ENCODE assay signal across 28 cellular contexts in the genomic region with DNA sequence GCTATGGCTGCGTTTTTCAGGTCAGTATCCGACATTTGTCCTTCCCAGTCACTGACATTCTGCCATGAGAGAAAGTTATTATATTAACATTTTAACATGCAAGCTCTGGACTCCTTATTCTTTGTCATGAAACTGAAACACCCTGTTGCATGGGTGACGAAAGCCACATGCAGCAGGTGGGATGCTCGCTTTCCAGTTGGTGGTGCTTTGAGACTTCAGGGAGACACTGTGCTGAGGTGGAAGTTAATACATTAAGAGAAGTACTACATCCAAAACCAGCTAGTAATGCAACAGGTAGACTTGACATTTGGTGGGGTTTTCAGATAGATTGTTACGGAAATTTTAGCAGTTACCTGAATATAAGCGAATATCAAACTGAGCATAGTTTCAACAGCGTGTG. TPM values are rescaled to one million over a fixed set of nuclear protein-coding genes. Genes with fewer than 3 reads are reported as not detected.
"Had no signal": no experiment of that assay in that cellular context is flagged by ENCODE, and none has a peak within 500 bp of the region (broad histone marks: within the 10 kb centered on the region; RNA-seq: fewer than 3 reads in every experiment).

No MANE protein-coding gene starts in this region.

- H3K4me1 ChIP-seq: adrenal gland, body of pancreas, foreskin keratinocyte, gastrocnemius medialis had no signal

- H3K27me3 Mint-ChIP-seq: activated CD4-positive, alpha-beta memory T cell treated with anti-CD3 and anti-CD28 coated beads, Interleukin-2, amount 10 ng/mL, durations not matched to agents 7 days and 5 days; activated CD4-positive, alpha-beta T cell treated with anti-CD3 and anti-CD28 coated beads, Interleukin-2, amount 10 ng/mL, durations not matched to agents 7 days and 5 days; activated naive CD8-positive, alpha-beta T cell treated with anti-CD3 and anti-CD28 coated beads for 36 hours; activated naive CD8-positive, alpha-beta T cell treated with anti-CD3 and anti-CD28 coated beads, Interleukin-2, amount 50 U/mL, for 24 hours; effector memory CD8-positive, alpha-beta T cell had no signal

- DNase-seq: activated CD4-positive, alpha-beta memory T cell treated with anti-CD3 and anti-CD28 coated beads, Interleukin-2, amount 10 ng/mL, durations not matched to agents 7 days and 5 days; activated CD4-positive, alpha-beta T cell treated with anti-CD3 and anti-CD28 coated beads for 1 hour; activated CD4-positive, alpha-beta T cell treated with anti-CD3 and anti-CD28 coated beads for 4 hours; activated CD4-positive, alpha-beta T cell treated with anti-CD3 and anti-CD28 coated beads, Interleukin-2, amount 10 ng/mL, durations not matched to agents 7 days and 5 days; activated CD4-positive, alpha-beta T cell treated with anti-CD3 and anti-CD28 coated beads, Interleukin-2, amount 50 U/mL, for 4 hours; activated gamma-delta T cell; activated naive CD4-positive, alpha-beta T cell; activated naive CD4-positive, alpha-beta T cell treated with anti-CD3 and anti-CD28 coated beads, Interleukin-2, amount 50 U/mL, for 16 hours; activated naive CD8-positive, alpha-beta T cell treated with anti-CD3 and anti-CD28 coated beads for 36 hours; activated naive CD8-positive, alpha-beta T cell treated with anti-CD3 and anti-CD28 coated beads, Interleukin-2, amount 50 U/mL, for 24 hours; activated T-cell treated with anti-CD3 and anti-CD28 coated beads, Interleukin-2, amount 50 U/mL, for 72 hours; adrenal gland; amygdala; aorta; body of pancreas; caudate nucleus; cortex of kidney; dermis blood vessel endothelial cell; effector CD4-positive, alpha-beta T cell; effector memory CD8-positive, alpha-beta T cell; erythroblast; foreskin keratinocyte; gastrocnemius medialis; glutamatergic neuron; T-helper 2 cell had no signal

- H3K9me3 ChIP-seq: adrenal gland, body of pancreas, esophagus muscularis mucosa, gastrocnemius medialis had no signal

- H3K4me3 ChIP-seq: adrenal gland, body of pancreas, esophagus muscularis mucosa, gastrocnemius medialis had no signal

- H3K27ac ChIP-seq: adrenal gland, body of pancreas, esophagus muscularis mucosa, foreskin keratinocyte, gastrocnemius medialis, VCaP had no signal

- ATAC-seq: activated naive CD8-positive, alpha-beta T cell treated with anti-CD3 and anti-CD28 coated beads, Interleukin-2, amount 50 U/mL, for 24 hours; activated T-cell treated with anti-CD3 and anti-CD28 coated beads, Interleukin-2, amount 50 U/mL, for 72 hours; body of pancreas; effector memory CD8-positive, alpha-beta T cell; foreskin keratinocyte; gastrocnemius medialis; WTC11 had no signal

- H3K27me3 ChIP-seq: adrenal gland, body of pancreas, esophagus muscularis mucosa, foreskin keratinocyte, gastrocnemius medialis had no signal

- H3K36me3 Mint-ChIP-seq: WTC11 had no signal

- H3K27ac Mint-ChIP-seq: activated CD4-positive, alpha-beta memory T cell treated with anti-CD3 and anti-CD28 coated beads, Interleukin-2, amount 10 ng/mL, durations not matched to agents 7 days and 5 days; activated CD4-positive, alpha-beta T cell treated with anti-CD3 and anti-CD28 coated beads, Interleukin-2, amount 10 ng/mL, durations not matched to agents 7 days and 5 days; activated naive CD8-positive, alpha-beta T cell treated with anti-CD3 and anti-CD28 coated beads for 36 hours; activated naive CD8-positive, alpha-beta T cell treated with anti-CD3 and anti-CD28 coated beads, Interleukin-2, amount 50 U/mL, for 24 hours; effector memory CD8-positive, alpha-beta T cell; WTC11 had no signal

- H3K4me1 Mint-ChIP-seq: activated CD4-positive, alpha-beta memory T cell treated with anti-CD3 and anti-CD28 coated beads, Interleukin-2, amount 10 ng/mL, durations not matched to agents 7 days and 5 days; activated CD4-positive, alpha-beta T cell treated with anti-CD3 and anti-CD28 coated beads, Interleukin-2, amount 10 ng/mL, durations not matched to agents 7 days and 5 days; activated naive CD8-positive, alpha-beta T cell treated with anti-CD3 and anti-CD28 coated beads for 36 hours; WTC11 had no signal

- H3K9me3 Mint-ChIP-seq: activated CD4-positive, alpha-beta memory T cell treated with anti-CD3 and anti-CD28 coated beads, Interleukin-2, amount 10 ng/mL, durations not matched to agents 7 days and 5 days; activated CD4-positive, alpha-beta T cell treated with anti-CD3 and anti-CD28 coated beads, Interleukin-2, amount 10 ng/mL, durations not matched to agents 7 days and 5 days; activated naive CD8-positive, alpha-beta T cell treated with anti-CD3 and anti-CD28 coated beads for 36 hours; activated naive CD8-positive, alpha-beta T cell treated with anti-CD3 and anti-CD28 coated beads, Interleukin-2, amount 50 U/mL, for 24 hours; activated T-cell treated with anti-CD3 and anti-CD28 coated beads, Interleukin-2, amount 50 U/mL, for 72 hours; effector memory CD8-positive, alpha-beta T cell; WTC11 had no signal

- H3K4me3 Mint-ChIP-seq: activated CD4-positive, alpha-beta memory T cell treated with anti-CD3 and anti-CD28 coated beads, Interleukin-2, amount 10 ng/mL, durations not matched to agents 7 days and 5 days; activated CD4-positive, alpha-beta T cell treated with anti-CD3 and anti-CD28 coated beads, Interleukin-2, amount 10 ng/mL, durations not matched to agents 7 days and 5 days; activated naive CD8-positive, alpha-beta T cell treated with anti-CD3 and anti-CD28 coated beads for 36 hours; activated naive CD8-positive, alpha-beta T cell treated with anti-CD3 and anti-CD28 coated beads, Interleukin-2, amount 50 U/mL, for 24 hours; activated T-cell treated with anti-CD3 and anti-CD28 coated beads, Interleukin-2, amount 50 U/mL, for 72 hours; effector memory CD8-positive, alpha-beta T cell; WTC11 had no signal

RNA-seq across cellular contexts. Expression of a gene that starts 32.8 kb away (rescaled TPM):
- total RNA-seq: dermis blood vessel endothelial cell had no signal
